1 cellular context compared by ENCODE assay signal in the genomic region with DNA sequence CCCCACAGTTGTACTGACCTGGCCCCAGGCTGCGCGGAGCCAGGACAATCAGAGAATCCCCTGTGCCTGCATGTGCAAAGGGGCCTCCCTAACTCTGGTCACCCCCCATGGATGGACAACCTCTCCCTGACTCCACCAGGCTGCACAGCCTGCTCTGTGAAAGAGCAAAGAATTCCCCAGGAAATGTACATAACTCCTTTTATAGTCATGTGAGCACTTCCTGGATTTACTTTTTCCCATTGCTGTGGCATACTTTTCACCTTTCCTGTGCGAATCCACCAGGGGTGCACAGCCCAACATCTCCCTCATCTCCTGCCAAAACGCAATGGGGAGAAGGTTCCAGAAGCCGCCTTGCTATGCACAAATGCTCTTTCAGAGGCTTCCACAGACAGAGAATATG.
TF ChIP-seq lines count a peak whose summit lies in the region.

No MANE protein-coding gene starts in this region.

TF ChIP-seq in WTC11, 78 proteins besides CTCF, POLR2A, EP300 and RAD21 (continued from another document):
- TF ChIP-seq ATF6 (CRISPR knock-in tag; IDR thresholded peaks at IDR 0.05) = no peak
- no peak for TF ChIP-seq SMAD4 (CRISPR knock-in tag; IDR thresholded peaks at IDR 0.05)
- TF ChIP-seq ZMAT4 (CRISPR knock-in tag; IDR thresholded peaks at IDR 0.05) = no peak
- no peak for TF ChIP-seq CREM (CRISPR knock-in tag; IDR thresholded peaks at IDR 0.05)
- no peak for TF ChIP-seq RELA (CRISPR knock-in tag; IDR thresholded peaks at IDR 0.05; ENCODE audit: borderline replicate concordance)
- no peak for TF ChIP-seq CBFB (CRISPR knock-in tag; IDR thresholded peaks at IDR 0.05; ENCODE audit: low read depth)
- no peak for TF ChIP-seq GABPB1 (CRISPR knock-in tag; IDR thresholded peaks at IDR 0.05)
- no peak for TF ChIP-seq ZNF263 (CRISPR knock-in tag; IDR thresholded peaks at IDR 0.05; ENCODE audit: low read depth)
- TF ChIP-seq NFATC4 (CRISPR knock-in tag; IDR thresholded peaks at IDR 0.05) = no peak
